ENCODE assay signal across 22 cellular contexts in the genomic region with DNA sequence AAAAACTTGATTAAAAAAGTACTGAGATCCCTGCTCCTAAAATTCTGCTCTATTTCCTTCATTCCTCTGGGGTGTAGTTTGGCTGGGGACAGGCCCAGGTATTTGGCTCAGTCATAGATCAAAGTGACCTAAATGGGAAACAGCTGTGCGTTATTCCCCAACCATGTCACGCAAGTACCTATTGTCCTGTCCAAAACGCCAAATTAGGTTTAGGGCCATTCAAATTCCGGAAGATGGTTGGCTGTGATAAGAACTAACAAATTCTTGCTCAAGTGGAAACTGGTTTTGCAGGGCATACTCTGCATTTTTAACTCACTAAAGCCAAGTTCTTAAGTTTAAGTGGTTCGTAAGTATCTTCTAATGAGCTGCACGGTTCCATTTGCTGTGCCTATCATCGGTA.
DNase-seq lines count a peak whose midpoint lies in the region; ATAC-seq and TF ChIP-seq lines count a peak whose summit lies in the region.
"Had no signal": no experiment of that assay in that cellular context is flagged by ENCODE, and none has a peak within 500 bp of the region (broad histone marks: within the 10 kb centered on the region; RNA-seq: fewer than 3 reads in every experiment).

No MANE protein-coding gene starts in this region.

- DNase-seq in AG10803 (ENCODE audit: low read depth) (peak; percentile 42), PC-3 (peak; percentile 82), mesendoderm (peak; percentile 41), AG20443 (ENCODE audit: low spot score) (no peak), cerebellar nuclear complex (lab: John Stamatoyannopoulos, UW) (no peak)
- DNase-seq in activated CD8-positive, alpha-beta memory T cell treated with anti-CD3 and anti-CD28 coated beads, Interleukin-2, amount 10 ng/mL, durations not matched to agents 7 days and 5 days = no peak
- no peak for DNase-seq in activated T-cell treated with anti-CD3 and anti-CD28 coated beads, Interleukin-2, amount 50 U/mL, for 24 hours
- DNase-seq: activated CD8-positive, alpha-beta T cell treated with anti-CD3 and anti-CD28 coated beads for 36 hours; activated gamma-delta T cell; brain microvascular endothelial cell; CD8-positive, alpha-beta T cell; effector CD4-positive, alpha-beta T cell; HFFc6; immature natural killer cell; Karpas-422; mucosa of descending colon; NCI-H446; stimulated activated CD4-positive, alpha-beta T cell treated with anti-CD3 and anti-CD28 coated beads, Interleukin-15, amount 100 ng/mL, for 24 hours; testis had no signal

- H3K36me3 ChIP-seq in PC-3 (ENCODE audit: low read depth, low read length) = no peaks in the 10 kb centered on the region
- no peaks in the 10 kb centered on the region for H3K36me3 ChIP-seq in mesendoderm (ENCODE audit: control insufficient read depth, insufficient read depth, low read length)
- H3K36me3 ChIP-seq: brain microvascular endothelial cell had no signal

- TF ChIP-seq CTCF in AG10803 (conservative IDR thresholded peaks at IDR 0.05; ENCODE audit: low read length) (no peak), PC-3 (conservative IDR thresholded peaks at IDR 0.05; ENCODE audit: low read depth, low read length) (no peak)

- no peak overlapping the region for H2AK5ac ChIP-seq in mesendoderm (ENCODE audit: low read length)

- H3K4me2 ChIP-seq in PC-3 (ENCODE audit: low read length) (peak overlapping the region; percentile 68), mesendoderm (ENCODE audit: low read length) (no peak overlapping the region)

- H4K20me1 ChIP-seq in PC-3 (ENCODE audit: low read length) = no peaks in the 10 kb centered on the region

- H3K79me2 ChIP-seq in PC-3 (ENCODE audit: low read length) (no peaks in the 10 kb centered on the region), mesendoderm (ENCODE audit: control insufficient read depth, insufficient read depth, low read length) (no peaks in the 10 kb centered on the region)

- no peaks in the 10 kb centered on the region for H3K9me3 ChIP-seq in PC-3 (ENCODE audit: low read length)
- H3K9me3 ChIP-seq: mucosa of descending colon, testis had no signal

- H3K36me3 Mint-ChIP-seq in activated CD8-positive, alpha-beta memory T cell treated with anti-CD3 and anti-CD28 coated beads, Interleukin-2, amount 10 ng/mL, durations not matched to agents 7 days and 5 days = peaks cover 11% of the 10 kb centered on the region
- H3K36me3 Mint-ChIP-seq in activated T-cell treated with anti-CD3 and anti-CD28 coated beads, Interleukin-2, amount 50 U/mL, for 24 hours (ENCODE audit: low read depth) = no peaks in the 10 kb centered on the region
- H3K36me3 Mint-ChIP-seq: CD8-positive, alpha-beta T cell; immature natural killer cell had no signal

- peak overlapping the region; percentile 46 for H2AFZ ChIP-seq in PC-3 (ENCODE audit: low read length)

- H3K9ac ChIP-seq in PC-3 (ENCODE audit: low read length) = peak overlapping the region; percentile 62
- H3K9ac ChIP-seq in mesendoderm (ENCODE audit: low read length) = no peak overlapping the region

- no peak overlapping the region for H3K23ac ChIP-seq in mesendoderm (ENCODE audit: low read length)

- no peaks in the 10 kb centered on the region for H3K9me2 ChIP-seq in PC-3 (replicated peaks; ENCODE audit: low read length)

- H3K27ac ChIP-seq in PC-3 (ENCODE audit: low read length) = peak overlapping the region; percentile 95
- H3K27ac ChIP-seq in mesendoderm (ENCODE audit: low read depth, low read length) = no peak overlapping the region
- H3K27ac ChIP-seq: brain microvascular endothelial cell, foreskin keratinocyte, HL-60 had no signal

- peaks cover 28% of the 10 kb centered on the region for H3K4me1 ChIP-seq in PC-3 (ENCODE audit: insufficient read depth, low read length)
- peaks cover 7% of the 10 kb centered on the region for H3K4me1 ChIP-seq in mesendoderm (ENCODE audit: control insufficient read depth, low read depth, low read length)
- H3K4me1 ChIP-seq: testis had no signal

- H2BK120ac ChIP-seq in mesendoderm (ENCODE audit: low read depth, low read length) = no peak overlapping the region

- peaks cover 25% of the 10 kb centered on the region for H3K4me1 Mint-ChIP-seq in activated CD8-positive, alpha-beta memory T cell treated with anti-CD3 and anti-CD28 coated beads, Interleukin-2, amount 10 ng/mL, durations not matched to agents 7 days and 5 days
- H3K4me1 Mint-ChIP-seq in activated T-cell treated with anti-CD3 and anti-CD28 coated beads, Interleukin-2, amount 50 U/mL, for 24 hours (ENCODE audit: low read depth) = peaks cover 12% of the 10 kb centered on the region

- ATAC-seq in PC-3 (peak; percentile 27; the same call in 1 of the 2 replicates), esophagus mucosa (peak; percentile 64)
- ATAC-seq in activated CD8-positive, alpha-beta memory T cell treated with anti-CD3 and anti-CD28 coated beads, Interleukin-2, amount 10 ng/mL, durations not matched to agents 7 days and 5 days = no peak
- ATAC-seq: activated CD8-positive, alpha-beta T cell treated with anti-CD3 and anti-CD28 coated beads for 36 hours; CD8-positive, alpha-beta T cell; foreskin keratinocyte; mucosa of descending colon had no signal

- H3K56ac ChIP-seq in mesendoderm (ENCODE audit: low read length) = no peak overlapping the region

- intact Hi-C loops in PC-3 (cut with micrococcal nuclease) = no loop called here

- no peak overlapping the region for H2BK5ac ChIP-seq in mesendoderm (ENCODE audit: low read length)

- WGBS in mesendoderm (ENCODE audit: extremely low coverage, insufficient coverage, low lambda C conversion rate) = no CpG with 5 or more reads among the region's 7 CpGs

- BruUV-seq in PC-3 (replicated peaks; lab: Mats Ljungman, UMichigan) = no TSS peak

- H4K8ac ChIP-seq in mesendoderm (ENCODE audit: low read depth, low read length) = no peak overlapping the region

- no peak overlapping the region for H2BK15ac ChIP-seq in mesendoderm (replicated peaks; ENCODE audit: low read depth)

- CTCF ChIA-PET in PC-3 (lab: Charles Lee) = no interaction called here
- CTCF ChIA-PET in activated CD8-positive, alpha-beta memory T cell treated with anti-CD3 and anti-CD28 coated beads, Interleukin-2, amount 10 ng/mL, durations not matched to agents 7 days and 5 days (lab: Charles Lee) = no interaction called here

- POLR2A ChIA-PET in PC-3 (lab: Charles Lee; ENCODE audit: unreplicated experiment) = interaction anchor here (0.9 kb wide), 1 partner anchor 106 kb away, joined by 3 read pairs; no protein-coding TSS in a partner anchor

- no peak overlapping the region for H3K4me3 Mint-ChIP-seq in activated CD8-positive, alpha-beta memory T cell treated with anti-CD3 and anti-CD28 coated beads, Interleukin-2, amount 10 ng/mL, durations not matched to agents 7 days and 5 days
- no peak overlapping the region for H3K4me3 Mint-ChIP-seq in activated T-cell treated with anti-CD3 and anti-CD28 coated beads, Interleukin-2, amount 50 U/mL, for 24 hours
- H3K4me3 Mint-ChIP-seq: activated CD8-positive, alpha-beta T cell treated with anti-CD3 and anti-CD28 coated beads for 36 hours; CD8-positive, alpha-beta T cell; HFFc6; immature natural killer cell had no signal

- H3K9me3 Mint-ChIP-seq in activated CD8-positive, alpha-beta memory T cell treated with anti-CD3 and anti-CD28 coated beads, Interleukin-2, amount 10 ng/mL, durations not matched to agents 7 days and 5 days (ENCODE audit: low read depth) = peaks cover 4% of the 10 kb centered on the region
- peaks cover 4% of the 10 kb centered on the region for H3K9me3 Mint-ChIP-seq in activated T-cell treated with anti-CD3 and anti-CD28 coated beads, Interleukin-2, amount 50 U/mL, for 24 hours
- H3K9me3 Mint-ChIP-seq: activated CD8-positive, alpha-beta T cell treated with anti-CD3 and anti-CD28 coated beads for 36 hours; HFFc6; immature natural killer cell had no signal

- no peaks in the 10 kb centered on the region for H3K27me3 Mint-ChIP-seq in activated CD8-positive, alpha-beta memory T cell treated with anti-CD3 and anti-CD28 coated beads, Interleukin-2, amount 10 ng/mL, durations not matched to agents 7 days and 5 days
- H3K27me3 Mint-ChIP-seq in activated T-cell treated with anti-CD3 and anti-CD28 coated beads, Interleukin-2, amount 50 U/mL, for 24 hours = no peaks in the 10 kb centered on the region

- no peak overlapping the region for H4K5ac ChIP-seq in mesendoderm (ENCODE audit: low read length)

- no peaks in the 10 kb centered on the region for H3K79me1 ChIP-seq in mesendoderm (ENCODE audit: low read length)

- no peak overlapping the region for H3K27ac Mint-ChIP-seq in activated CD8-positive, alpha-beta memory T cell treated with anti-CD3 and anti-CD28 coated beads, Interleukin-2, amount 10 ng/mL, durations not matched to agents 7 days and 5 days
- no peak overlapping the region for H3K27ac Mint-ChIP-seq in activated T-cell treated with anti-CD3 and anti-CD28 coated beads, Interleukin-2, amount 50 U/mL, for 24 hours
- H3K27ac Mint-ChIP-seq: activated CD8-positive, alpha-beta T cell treated with anti-CD3 and anti-CD28 coated beads for 36 hours; CD8-positive, alpha-beta T cell; HFFc6; immature natural killer cell had no signal

- H3F3A ChIP-seq in PC-3 (ENCODE audit: low read length, unreplicated experiment) = no peaks in the 10 kb centered on the region

- H3K4me3 ChIP-seq in AG10803 (ENCODE audit: low read length) (no peak overlapping the region), PC-3 (ENCODE audit: low read length) (no peak overlapping the region), mesendoderm (ENCODE audit: low read length) (no peak overlapping the region)
- H3K4me3 ChIP-seq: mucosa of descending colon, testis had no signal

- H3K18ac ChIP-seq in mesendoderm (ENCODE audit: low read length) = no peak overlapping the region

- no peak overlapping the region for H3K4ac ChIP-seq in mesendoderm (ENCODE audit: low read depth, low read length)

- H3K27me3 ChIP-seq in PC-3 (ENCODE audit: low read length) (no peaks in the 10 kb centered on the region), mesendoderm (ENCODE audit: insufficient read depth, low read length, poor library complexity) (no peaks in the 10 kb centered on the region)
- H3K27me3 ChIP-seq: brain microvascular endothelial cell, foreskin keratinocyte, testis had no signal

Comparison
In these comparisons a context has a peak if more than half of its experiments do, and no peak if none do; other contexts are left out.
1. DNase-seq: peak in AG10803 (single experiment), PC-3 (single experiment) and mesendoderm (single experiment); none in AG20443 (single experiment), cerebellar nuclear complex (0 of 2), activated CD8-positive, alpha-beta memory T cell treated with anti-CD3 and anti-CD28 coated beads, Interleukin-2, amount 10 ng/mL, durations not matched to agents 7 days and 5 days (single experiment) and activated T-cell treated with anti-CD3 and anti-CD28 coated beads, Interleukin-2, amount 50 U/mL, for 24 hours (single experiment).